Comparison of ENCODE assay signal across 8 cellular contexts in genomic region chr3:52237659-52238172, GRCh38. TPM values are rescaled to one million over a fixed set of nuclear protein-coding genes. Genes with fewer than 3 reads are reported as not detected.
DNase-seq lines count a peak whose midpoint lies in the region; ATAC-seq, FAIRE-seq and TF ChIP-seq lines count a peak whose summit lies in the region.

No MANE protein-coding gene starts in this region.

- H3K4me3 ChIP-seq in neural progenitor cell, result peak overlapping the region; percentile 87

- no peaks in the 10 kb centered on the region for H3K27me3 ChIP-seq in neural progenitor cell

- DNase-seq in C1 segment of cervical spinal cord (lab: John Stamatoyannopoulos, UW), result peak in 11 of 14 donors; percentile 43 to 94 (median 71)
- peak; percentile 72 to 84 for DNase-seq in frontal cortex (ENCODE audit: low spot score in 2 of 2)
- no peak for DNase-seq in neural progenitor cell (ENCODE audit: low spot score)

- H3K27me3 Mint-ChIP-seq in IgD-negative memory B cell (no peaks in the 10 kb centered on the region), neural progenitor cell (ENCODE audit: insufficient read depth, low read depth) (peaks cover 4% of the 10 kb centered on the region)
- H3K27me3 Mint-ChIP-seq in activated T-helper 17 cell treated with anti-CD3 and anti-CD28 coated beads, Interleukin-2, amount 50 U/mL, for 72 hours, result no peaks in the 10 kb centered on the region

- ATAC-seq in activated T-helper 17 cell treated with anti-CD3 and anti-CD28 coated beads, Interleukin-2, amount 50 U/mL, for 72 hours (replicated peaks), result no peak
- ATAC-seq in activated CD4-positive, CD25-positive, alpha-beta regulatory T cell treated with anti-CD3 and anti-CD28 coated beads, Interleukin-2, amount 50 U/mL, for 24 hours, result no peak
- ATAC-seq in HG02798 (IDR thresholded peaks at IDR 0.05; ENCODE audit: poor library complexity, unreplicated experiment), result no peak
- no peak for ATAC-seq in HG02678 (IDR thresholded peaks at IDR 0.05; ENCODE audit: unreplicated experiment)

- H3F3A ChIP-seq in neural progenitor cell (ENCODE audit: low read depth), result no peaks in the 10 kb centered on the region

- H3K4me1 Mint-ChIP-seq in IgD-negative memory B cell, result peaks cover 14 to 40% (median 31%) of the 10 kb centered on the region in 3 donors
- peaks cover 23% of the 10 kb centered on the region for H3K4me1 Mint-ChIP-seq in activated T-helper 17 cell treated with anti-CD3 and anti-CD28 coated beads, Interleukin-2, amount 50 U/mL, for 72 hours
- H3K4me1 Mint-ChIP-seq in neural progenitor cell, result peaks cover 29% of the 10 kb centered on the region

- peak overlapping the region; percentile 88 for H3K4me2 ChIP-seq in neural progenitor cell

- H3K9me3 Mint-ChIP-seq in IgD-negative memory B cell (no peaks in the 10 kb centered on the region), neural progenitor cell (no peaks in the 10 kb centered on the region)
- H3K9me3 Mint-ChIP-seq in activated T-helper 17 cell treated with anti-CD3 and anti-CD28 coated beads, Interleukin-2, amount 50 U/mL, for 72 hours, result no peaks in the 10 kb centered on the region

- H3K4me3 Mint-ChIP-seq in IgD-negative memory B cell (peak overlapping the region; percentile 91 to 100 (median 96)), neural progenitor cell (peak overlapping the region; percentile 97)
- peak overlapping the region; percentile 96 for H3K4me3 Mint-ChIP-seq in activated T-helper 17 cell treated with anti-CD3 and anti-CD28 coated beads, Interleukin-2, amount 50 U/mL, for 72 hours

- H3K4me1 ChIP-seq in neural progenitor cell, result peaks cover 8% of the 10 kb centered on the region

- H2AFZ ChIP-seq in neural progenitor cell (replicated peaks), result no peak overlapping the region

- no peak overlapping the region for H3K9ac ChIP-seq in neural progenitor cell

- H3K36me3 Mint-ChIP-seq in IgD-negative memory B cell, result no peaks in the 10 kb centered on the region
- peaks cover 74% of the 10 kb centered on the region for H3K36me3 Mint-ChIP-seq in activated T-helper 17 cell treated with anti-CD3 and anti-CD28 coated beads, Interleukin-2, amount 50 U/mL, for 72 hours (ENCODE audit: low read depth)
- H3K36me3 Mint-ChIP-seq in neural progenitor cell, result no peaks in the 10 kb centered on the region

- H3K79me2 ChIP-seq in neural progenitor cell (ENCODE audit: low read depth), result peaks cover 7% of the 10 kb centered on the region

- peak; percentile 11 for TF ChIP-seq CTCF in neural progenitor cell (IDR thresholded peaks at IDR 0.05)

- no peak overlapping the region for H3K27ac Mint-ChIP-seq in IgD-negative memory B cell
- H3K27ac Mint-ChIP-seq in activated T-helper 17 cell treated with anti-CD3 and anti-CD28 coated beads, Interleukin-2, amount 50 U/mL, for 72 hours, result peak overlapping the region; percentile 90
- H3K27ac Mint-ChIP-seq in neural progenitor cell, result no peak overlapping the region

- no peaks in the 10 kb centered on the region for H3K36me3 ChIP-seq in neural progenitor cell

- no peaks in the 10 kb centered on the region for H3K9me3 ChIP-seq in neural progenitor cell (ENCODE audit: low read depth)

- no peak for FAIRE-seq in frontal cortex (lab: Jason Lieb, UNC)

- H4K20me1 ChIP-seq in neural progenitor cell (ENCODE audit: low read depth), result peaks cover 10% of the 10 kb centered on the region

- no peak overlapping the region for H3K27ac ChIP-seq in neural progenitor cell

RNA-seq across cellular contexts. Expression of gene TWF2, which starts 1.2 kb away (rescaled TPM):
- polyA plus RNA-seq in IgD-negative memory B cell, result 108 TPM
- 100 to 1,000 TPM in 1 of 2 donors, 10 to 100 TPM in 1; 89.9 to 159 TPM for total RNA-seq in activated T-helper 17 cell treated with anti-CD3 and anti-CD28 coated beads, Interleukin-2, amount 50 U/mL, for 72 hours
- 24.5 TPM for total RNA-seq in frontal cortex
- 21.9 and 44.9 TPM in 2 replicates for total RNA-seq in neural progenitor cell (ENCODE audit: low replicate concordance)

RNA-seq across cellular contexts. Expression of gene PPM1M, which starts 7.8 kb away (rescaled TPM):
- polyA plus RNA-seq in IgD-negative memory B cell, result 51.3 TPM
- total RNA-seq in activated T-helper 17 cell treated with anti-CD3 and anti-CD28 coated beads, Interleukin-2, amount 50 U/mL, for 72 hours, result 100 to 1,000 TPM in 1 of 2 donors, 10 to 100 TPM in 1; 84.6 to 112 TPM
- total RNA-seq in frontal cortex (6.9 TPM), neural progenitor cell (ENCODE audit: low replicate concordance) (1.1 and 3.1 TPM in 2 replicates)

RNA-seq across cellular contexts. Expression of gene TLR9, which starts 12.3 kb away (rescaled TPM):
- 10.4 TPM for polyA plus RNA-seq in IgD-negative memory B cell
- under 1 TPM; 0.30 to 0.93 TPM for total RNA-seq in activated T-helper 17 cell treated with anti-CD3 and anti-CD28 coated beads, Interleukin-2, amount 50 U/mL, for 72 hours
- total RNA-seq in frontal cortex (not detected), neural progenitor cell (ENCODE audit: low replicate concordance) (not detected in 2 replicates)

RNA-seq across cellular contexts. Expression of gene ALAS1, which starts 39.8 kb away (rescaled TPM):
- 24.8 TPM for polyA plus RNA-seq in IgD-negative memory B cell
- total RNA-seq in activated T-helper 17 cell treated with anti-CD3 and anti-CD28 coated beads, Interleukin-2, amount 50 U/mL, for 72 hours, result 10 to 100 TPM; 66.1 to 72.7 TPM
- total RNA-seq in frontal cortex (51.4 TPM), neural progenitor cell (ENCODE audit: low replicate concordance) (35.0 and 54.9 TPM in 2 replicates)

RNA-seq across cellular contexts. Expression of gene WDR82, which starts 40.7 kb away (rescaled TPM):
- 55.0 TPM for polyA plus RNA-seq in IgD-negative memory B cell
- 100 to 1,000 TPM in 1 of 2 donors, 10 to 100 TPM in 1; 81.1 to 106 TPM for total RNA-seq in activated T-helper 17 cell treated with anti-CD3 and anti-CD28 coated beads, Interleukin-2, amount 50 U/mL, for 72 hours
- total RNA-seq in frontal cortex (151 TPM), neural progenitor cell (ENCODE audit: low replicate concordance) (45.4 and 49.2 TPM in 2 replicates)

Comparison
In these comparisons a context has a peak if more than half of its experiments do, and no peak if none do; other contexts are left out.
1. RNA of gene PPM1M, which starts 7.8 kb away (total RNA-seq): 84.6 to 112 TPM in activated T-helper 17 cell treated with anti-CD3 and anti-CD28 coated beads, Interleukin-2, amount 50 U/mL, for 72 hours; 6.9 TPM in frontal cortex (single experiment) and 1.1 to 3.1 TPM in neural progenitor cell; every median in the first group is over 10 times any median in the second.
2. Peak in every context shown above with its lines, with median percentiles within 50 percentile points of each other: H3K4me3 Mint-ChIP-seq.